ENCODE assay signal across 15 cellular contexts in the genomic region with DNA sequence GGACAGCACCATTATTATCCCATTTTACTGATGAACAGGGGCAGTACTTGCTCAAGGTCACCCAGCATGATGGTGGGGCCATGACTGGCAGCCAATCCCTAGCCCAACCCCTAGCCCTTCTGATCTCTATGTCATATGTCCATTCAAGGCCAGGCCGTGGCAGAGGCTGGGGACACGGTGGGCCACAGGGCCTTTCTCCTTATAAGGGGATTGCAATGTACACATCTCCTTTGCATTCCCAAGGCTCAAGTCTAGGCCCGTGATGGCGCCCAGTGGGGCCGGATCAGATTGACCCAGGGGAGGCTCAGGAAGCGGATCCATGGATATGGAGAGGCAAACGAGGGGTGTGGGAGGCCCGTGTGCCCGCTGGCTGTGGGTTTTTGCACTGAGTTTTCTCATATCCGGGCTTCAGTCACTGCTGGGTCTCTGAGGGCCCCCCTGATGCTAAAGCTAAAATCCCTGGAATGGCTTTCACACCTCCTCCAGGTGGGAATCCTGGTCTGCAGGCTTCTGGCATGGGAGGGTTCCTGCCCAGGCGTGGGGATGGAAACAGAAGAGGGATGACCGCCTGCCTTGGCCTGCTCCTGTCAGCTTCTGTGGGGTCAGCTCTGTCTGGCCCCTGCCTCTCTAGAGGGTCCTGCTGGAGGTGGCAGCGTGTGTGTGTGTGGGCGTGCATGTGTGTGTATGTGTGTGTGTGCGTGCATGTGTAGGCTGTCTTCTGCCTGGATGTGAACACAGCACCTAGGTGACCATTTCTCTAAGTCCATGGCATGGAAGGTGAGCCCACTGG. TPM values are rescaled to one million over a fixed set of nuclear protein-coding genes. Genes with fewer than 3 reads are reported as not detected.
DNase-seq lines count a peak whose midpoint lies in the region; ATAC-seq and TF ChIP-seq lines count a peak whose summit lies in the region.
"Had no signal": no experiment of that assay in that cellular context is flagged by ENCODE, and none has a peak within 500 bp of the region (broad histone marks: within the 10 kb centered on the region; RNA-seq: fewer than 3 reads in every experiment).

No MANE protein-coding gene starts in this region.

- H3K27me3 ChIP-seq in heart right ventricle, result peaks cover 0 to 24% (median 5%) of the 10 kb centered on the region in 7 donors
- no peaks in the 10 kb centered on the region for H3K27me3 ChIP-seq in ascending aorta
- no peaks in the 10 kb centered on the region for H3K27me3 ChIP-seq in mesendoderm (ENCODE audit: insufficient read depth, low read length, poor library complexity)
- H3K27me3 ChIP-seq: MG63 had no signal

- H4K8ac ChIP-seq in mesendoderm (ENCODE audit: low read depth, low read length), result no peak overlapping the region

- peak overlapping the region; percentile 25 for H3K56ac ChIP-seq in mesendoderm (ENCODE audit: low read length)

- no peaks in the 10 kb centered on the region for H3K79me2 ChIP-seq in mesendoderm (ENCODE audit: control insufficient read depth, insufficient read depth, low read length)

- ATAC-seq in heart right ventricle, result peak in 1 of 8 donors; percentile 1
- ATAC-seq in left cardiac atrium, result no peak

- H3K4me3 ChIP-seq in heart right ventricle (peak overlapping the region; percentile 14 to 59 (median 52)), ascending aorta (no peak overlapping the region), mesendoderm (ENCODE audit: low read length) (no peak overlapping the region), skin epidermis (no peak overlapping the region)
- H3K4me3 ChIP-seq: MG63 had no signal

- no peak for TF ChIP-seq CTCF in heart right ventricle (IDR thresholded peaks at IDR 0.05)
- TF ChIP-seq CTCF in ascending aorta (IDR thresholded peaks at IDR 0.05), result no peak
- no peak for TF ChIP-seq CTCF in Calu3 (IDR thresholded peaks at IDR 0.05; ENCODE audit: unreplicated experiment)

- no peak overlapping the region for H3K18ac ChIP-seq in mesendoderm (ENCODE audit: low read length)

- peaks cover 5% of the 10 kb centered on the region for H3K4me1 Mint-ChIP-seq in Calu3 (ENCODE audit: low read depth, unreplicated experiment)

- H2BK5ac ChIP-seq in mesendoderm (ENCODE audit: low read length), result no peak overlapping the region

- no peak overlapping the region for H3K9ac ChIP-seq in mesendoderm (ENCODE audit: low read length)
- H3K9ac ChIP-seq: KMS-11 had no signal

- H4K5ac ChIP-seq in mesendoderm (ENCODE audit: low read length), result no peak overlapping the region

- no peak overlapping the region for H3K4ac ChIP-seq in mesendoderm (ENCODE audit: low read depth, low read length)

- H3K9me3 Mint-ChIP-seq in Calu3 (ENCODE audit: low read depth, unreplicated experiment), result no peaks in the 10 kb centered on the region

- no TSS peak for BruUV-seq in Calu3 (replicated peaks; lab: Mats Ljungman, UMichigan)

- no peak for DNase-seq in heart right ventricle
- DNase-seq in left cardiac atrium, result no peak
- no peak for DNase-seq in ascending aorta (ENCODE audit: low spot score in 2 of 2)
- DNase-seq in mesendoderm, result no peak
- DNase-seq in Calu3, result no peak
- DNase-seq in activated naive CD4-positive, alpha-beta T cell treated with anti-CD3 and anti-CD28 coated beads, Interleukin-2, amount 50 U/mL, for 16 hours, result no peak
- no peak for DNase-seq in 8988T
- DNase-seq: Caco-2, NCI-H1092 treated with DMSO at 0.1 percent for 48 hours, NCI-H1694 treated with DMSO at 0.1 percent for 48 hours, NCI-H446 had no signal

- intact Hi-C loops in heart right ventricle (cut with DNase I), result loop anchor here in 4 of 10 donors (2.0 to 5.0 kb wide), 2 partner anchors 38 to 39 kb away; no protein-coding TSS in a partner anchor
- intact Hi-C loops in left cardiac atrium (cut with DNase I), result no loop called here
- intact Hi-C loops in ascending aorta (cut with DNase I), result loop anchor here (2.0 to 10.0 kb wide), 3 partner anchors 155 to 241 kb away; partner anchors contain the start of genes FUCA1 and PNRC2
- intact Hi-C loops in Calu3 (cut with micrococcal nuclease; ENCODE audit: unreplicated experiment), result no loop called here

- H3K4me1 ChIP-seq in heart right ventricle (peaks cover 5 to 45% (median 23%) of the 10 kb centered on the region in 9 donors), ascending aorta (peaks cover 12 to 21% of the 10 kb centered on the region in 2 donors), mesendoderm (ENCODE audit: control insufficient read depth, low read depth, low read length) (no peaks in the 10 kb centered on the region)

- H3K23ac ChIP-seq in mesendoderm (ENCODE audit: low read length), result no peak overlapping the region

- H2BK120ac ChIP-seq in mesendoderm (ENCODE audit: low read depth, low read length), result no peak overlapping the region

- 68 to 70% methylated on average over 15 of the region's 15 CpGs for WGBS in heart right ventricle, 2 donors
- no CpG with 5 or more reads among the region's 15 CpGs for WGBS in mesendoderm (ENCODE audit: extremely low coverage, insufficient coverage, low lambda C conversion rate)

- peak overlapping the region; percentile 87 to 97 (median 94) for H3K27ac ChIP-seq in heart right ventricle
- H3K27ac ChIP-seq in ascending aorta, result peak overlapping the region; percentile 89 to 96
- H3K27ac ChIP-seq in mesendoderm (ENCODE audit: low read depth, low read length), result no peak overlapping the region
- peak overlapping the region in 12 of 21 experiments; percentile 29 to 92 (median 74) for H3K27ac ChIP-seq in skin epidermis
- H3K27ac ChIP-seq: KMS-11 had no signal

- no peaks in the 10 kb centered on the region for H3K79me1 ChIP-seq in mesendoderm (ENCODE audit: low read length)

- peaks cover 0 to 27% (median 0%) of the 10 kb centered on the region in 9 donors for H3K36me3 ChIP-seq in heart right ventricle
- H3K36me3 ChIP-seq in ascending aorta, result no peaks in the 10 kb centered on the region
- no peaks in the 10 kb centered on the region for H3K36me3 ChIP-seq in mesendoderm (ENCODE audit: control insufficient read depth, insufficient read depth, low read length)
- H3K36me3 ChIP-seq: MG63 had no signal

- peaks cover 5% of the 10 kb centered on the region for H3K36me3 Mint-ChIP-seq in Calu3 (ENCODE audit: insufficient read depth, unreplicated experiment)

- H3K27me3 Mint-ChIP-seq in Calu3 (ENCODE audit: unreplicated experiment), result no peaks in the 10 kb centered on the region

- no peak overlapping the region for H2AK5ac ChIP-seq in mesendoderm (ENCODE audit: low read length)

- no peak overlapping the region for H3K4me3 Mint-ChIP-seq in Calu3 (ENCODE audit: low read depth, unreplicated experiment)

- no peaks in the 10 kb centered on the region for H3K9me3 ChIP-seq in heart right ventricle
- H3K9me3 ChIP-seq in ascending aorta, result no peaks in the 10 kb centered on the region
- H3K9me3 ChIP-seq: Caco-2, MG63 had no signal

- no peak overlapping the region for H3K4me2 ChIP-seq in mesendoderm (ENCODE audit: low read length)
- H3K4me2 ChIP-seq: KMS-11 had no signal

- H3K27ac Mint-ChIP-seq in Calu3 (ENCODE audit: unreplicated experiment), result no peak overlapping the region

- no peak overlapping the region for H2BK15ac ChIP-seq in mesendoderm (replicated peaks; ENCODE audit: low read depth)

- CTCF ChIA-PET in Calu3 (lab: Charles Lee), result no interaction called here

RNA-seq across cellular contexts. Expression of gene MYOM3, which starts 2.1 kb away (rescaled TPM):
- total RNA-seq in heart right ventricle (100 to 1,000 TPM; 285 to 428 (median 328) TPM), left cardiac atrium (100 to 1,000 TPM; 160 to 224 TPM), ascending aorta (1.2 TPM), Calu3 (2022) (0.42 and 1.0 TPM in 2 replicates)
- polyA plus RNA-seq in heart right ventricle, result 100 to 1,000 TPM in 1 of 2 donors, 10 to 100 TPM in 1; 85.3 to 293 TPM
- polyA plus RNA-seq in mesendoderm (2013, experiment 1 of 2), result 0.07 TPM
- polyA plus RNA-seq in mesendoderm (2013, experiment 2 of 2), result 0.06 TPM
- total RNA-seq: A673, Caco-2 had no signal

RNA-seq across cellular contexts. Expression of gene IL22RA1, which starts 33.1 kb away (rescaled TPM):
- total RNA-seq in heart right ventricle (1 to 10 TPM in 1 of 10 donors, under 1 TPM in 8, not detected in 1; 0.13 to 1.6 (median 0.31) TPM), left cardiac atrium (under 1 TPM; 0.09 to 0.26 TPM), ascending aorta (not detected), Calu3 (2022) (1.3 and 2.0 TPM in 2 replicates)
- under 1 TPM; 0.07 to 0.29 TPM for polyA plus RNA-seq in heart right ventricle
- 0.14 TPM for polyA plus RNA-seq in mesendoderm (2013, experiment 1 of 2)
- 0.11 TPM for polyA plus RNA-seq in mesendoderm (2013, experiment 2 of 2)

Comparison
In these comparisons a context has a peak if more than half of its experiments do, and no peak if none do; other contexts are left out.
1. H3K4me3 ChIP-seq: peak in heart right ventricle (10 of 10); none in ascending aorta (0 of 2), mesendoderm (single experiment) and skin epidermis (0 of 7).
2. RNA of gene MYOM3, which starts 2.1 kb away (total RNA-seq): 285 to 428 TPM in heart right ventricle and 160 to 224 TPM in left cardiac atrium; 1.2 TPM in ascending aorta (single experiment) and 0.42 to 1.0 TPM in Calu3; every median in the first group is over 10 times any median in the second.